In genomic region chr6:134945045-134945444, GRCh38 we compare ENCODE assay signal across 39 cellular contexts. TPM values are rescaled to one million over a fixed set of nuclear protein-coding genes. Genes with fewer than 3 reads are reported as not detected.
"Had no signal": no experiment of that assay in that cellular context is flagged by ENCODE, and none has a peak within 500 bp of the region (broad histone marks: within the 10 kb centered on the region; RNA-seq: fewer than 3 reads in every experiment).

No MANE protein-coding gene starts in this region.

- H3K27ac Mint-ChIP-seq: activated naive CD4-positive, alpha-beta T cell treated with anti-CD3 and anti-CD28 coated beads for 36 hours; activated naive CD4-positive, alpha-beta T cell treated with anti-CD3 and anti-CD28 coated beads, Interleukin-2, amount 10 ng/mL, durations not matched to agents 7 days and 5 days; activated naive CD4-positive, alpha-beta T cell treated with anti-CD3 and anti-CD28 coated beads, Interleukin-2, amount 50 U/mL, for 24 hours; activated naive CD8-positive, alpha-beta T cell; activated naive CD8-positive, alpha-beta T cell treated with anti-CD3 and anti-CD28 coated beads for 36 hours; activated naive CD8-positive, alpha-beta T cell treated with anti-CD3 and anti-CD28 coated beads, Interleukin-2, amount 10 ng/mL, durations not matched to agents 7 days and 5 days; activated naive CD8-positive, alpha-beta T cell treated with anti-CD3 and anti-CD28 coated beads, Interleukin-2, amount 50 U/mL, for 24 hours; activated T-cell treated with anti-CD3 and anti-CD28 coated beads, Interleukin-2, amount 50 U/mL, for 24 hours; activated T-cell treated with anti-CD3 and anti-CD28 coated beads, Interleukin-2, amount 50 U/mL, for 72 hours; activated T-helper 1 cell treated with anti-CD3 and anti-CD28 coated beads, Interleukin-12 subunit alpha, Interleukin-12 subunit beta, Interleukin-2, Interleukin-4 antibody, amounts not matched to agents 30 ng/mL and 10 ng/mL and 1 ng/mL, durations not matched to agents 14 hours and 24 hours and 36 hours; activated T-helper 17 cell treated with anti-CD3 and anti-CD28 coated beads, Interleukin-2, amount 50 U/mL, for 72 hours; activated T-helper 2 cell treated with anti-CD3 and anti-CD28 coated beads, Interferon-gamma antibody, Interleukin-2, Interleukin-4, amounts not matched to agents 10 μg/mL and 5 μg/mL and 100 μg/mL, durations not matched to agents 14 hours and 24 hours and 36 hours; brain had no signal

- H3K27me3 ChIP-seq: adrenal gland, ascending aorta, body of pancreas, brain microvascular endothelial cell, breast epithelium, cardiac muscle cell had no signal

- H3K9me3 Mint-ChIP-seq: activated naive CD4-positive, alpha-beta T cell treated with anti-CD3 and anti-CD28 coated beads for 36 hours; activated naive CD4-positive, alpha-beta T cell treated with anti-CD3 and anti-CD28 coated beads, Interleukin-2, amount 10 ng/mL, durations not matched to agents 7 days and 5 days; activated naive CD4-positive, alpha-beta T cell treated with anti-CD3 and anti-CD28 coated beads, Interleukin-2, amount 50 U/mL, for 24 hours; activated naive CD4-positive, alpha-beta T cell treated with anti-CD3 and anti-CD28 coated beads, Interleukin-2, amount 50 U/mL, for 72 hours; activated naive CD8-positive, alpha-beta T cell treated with anti-CD3 and anti-CD28 coated beads for 36 hours; activated naive CD8-positive, alpha-beta T cell treated with anti-CD3 and anti-CD28 coated beads, Interleukin-2, amount 10 ng/mL, durations not matched to agents 7 days and 5 days; activated naive CD8-positive, alpha-beta T cell treated with anti-CD3 and anti-CD28 coated beads, Interleukin-2, amount 50 U/mL, for 24 hours; activated T-cell treated with anti-CD3 and anti-CD28 coated beads, Interleukin-2, amount 50 U/mL, for 24 hours; activated T-cell treated with anti-CD3 and anti-CD28 coated beads, Interleukin-2, amount 50 U/mL, for 4 hours; activated T-cell treated with anti-CD3 and anti-CD28 coated beads, Interleukin-2, amount 50 U/mL, for 72 hours; activated T-helper 1 cell treated with anti-CD3 and anti-CD28 coated beads, Interleukin-12 subunit alpha, Interleukin-12 subunit beta, Interleukin-2, Interleukin-4 antibody, amounts not matched to agents 30 ng/mL and 10 ng/mL and 1 ng/mL, durations not matched to agents 14 hours and 24 hours and 36 hours; activated T-helper 17 cell treated with anti-CD3 and anti-CD28 coated beads, Interleukin-2, amount 50 U/mL, for 72 hours; activated T-helper 2 cell treated with anti-CD3 and anti-CD28 coated beads, Interferon-gamma antibody, Interleukin-2, Interleukin-4, amounts not matched to agents 10 μg/mL and 5 μg/mL and 100 μg/mL, durations not matched to agents 14 hours and 24 hours and 36 hours; brain; central memory CD8-positive, alpha-beta T cell had no signal

- ATAC-seq: activated naive CD4-positive, alpha-beta T cell treated with anti-CD3 and anti-CD28 coated beads, Interleukin-2, amount 50 U/mL, for 72 hours; activated naive CD8-positive, alpha-beta T cell treated with anti-CD3 and anti-CD28 coated beads, Interleukin-2, amount 50 U/mL, for 24 hours; activated T-cell treated with anti-CD3 and anti-CD28 coated beads, Interleukin-2, amount 50 U/mL, for 4 hours; activated T-cell treated with anti-CD3 and anti-CD28 coated beads, Interleukin-2, amount 50 U/mL, for 72 hours; activated T-helper 17 cell treated with anti-CD3 and anti-CD28 coated beads, Interleukin-2, amount 50 U/mL, for 72 hours; body of pancreas had no signal

- H3K4me3 ChIP-seq: adrenal gland, ascending aorta, body of pancreas, breast epithelium, cardiac muscle cell had no signal

- H3K36me3 Mint-ChIP-seq: activated naive CD4-positive, alpha-beta T cell treated with anti-CD3 and anti-CD28 coated beads, Interleukin-2, amount 10 ng/mL, durations not matched to agents 7 days and 5 days; activated naive CD4-positive, alpha-beta T cell treated with anti-CD3 and anti-CD28 coated beads, Interleukin-2, amount 50 U/mL, for 24 hours; activated naive CD4-positive, alpha-beta T cell treated with anti-CD3 and anti-CD28 coated beads, Interleukin-2, amount 50 U/mL, for 72 hours; activated naive CD8-positive, alpha-beta T cell treated with anti-CD3 and anti-CD28 coated beads for 36 hours; activated naive CD8-positive, alpha-beta T cell treated with anti-CD3 and anti-CD28 coated beads, Interleukin-2, amount 10 ng/mL, durations not matched to agents 7 days and 5 days; brain had no signal

- H3K4me3 Mint-ChIP-seq: activated naive CD4-positive, alpha-beta T cell treated with anti-CD3 and anti-CD28 coated beads for 36 hours; activated naive CD4-positive, alpha-beta T cell treated with anti-CD3 and anti-CD28 coated beads, Interleukin-2, amount 10 ng/mL, durations not matched to agents 7 days and 5 days; activated naive CD4-positive, alpha-beta T cell treated with anti-CD3 and anti-CD28 coated beads, Interleukin-2, amount 50 U/mL, for 24 hours; activated naive CD8-positive, alpha-beta T cell; activated naive CD8-positive, alpha-beta T cell treated with anti-CD3 and anti-CD28 coated beads for 36 hours; activated naive CD8-positive, alpha-beta T cell treated with anti-CD3 and anti-CD28 coated beads, Interleukin-2, amount 10 ng/mL, durations not matched to agents 7 days and 5 days; activated naive CD8-positive, alpha-beta T cell treated with anti-CD3 and anti-CD28 coated beads, Interleukin-2, amount 50 U/mL, for 24 hours; activated T-cell treated with anti-CD3 and anti-CD28 coated beads, Interleukin-2, amount 50 U/mL, for 24 hours; activated T-cell treated with anti-CD3 and anti-CD28 coated beads, Interleukin-2, amount 50 U/mL, for 4 hours; activated T-cell treated with anti-CD3 and anti-CD28 coated beads, Interleukin-2, amount 50 U/mL, for 72 hours; activated T-helper 1 cell treated with anti-CD3 and anti-CD28 coated beads, Interleukin-12 subunit alpha, Interleukin-12 subunit beta, Interleukin-2, Interleukin-4 antibody, amounts not matched to agents 30 ng/mL and 10 ng/mL and 1 ng/mL, durations not matched to agents 14 hours and 24 hours and 36 hours; activated T-helper 17 cell treated with anti-CD3 and anti-CD28 coated beads, Interleukin-2, amount 50 U/mL, for 72 hours; brain; central memory CD8-positive, alpha-beta T cell had no signal

- FAIRE-seq: astrocyte, bronchial epithelial cell had no signal

- H3K36me3 ChIP-seq: adrenal gland, ascending aorta, brain microvascular endothelial cell, breast epithelium, cardiac muscle cell had no signal

- H3K27me3 Mint-ChIP-seq: activated naive CD4-positive, alpha-beta T cell treated with anti-CD3 and anti-CD28 coated beads, Interleukin-2, amount 10 ng/mL, durations not matched to agents 7 days and 5 days; activated naive CD4-positive, alpha-beta T cell treated with anti-CD3 and anti-CD28 coated beads, Interleukin-2, amount 50 U/mL, for 24 hours; activated naive CD8-positive, alpha-beta T cell; activated naive CD8-positive, alpha-beta T cell treated with anti-CD3 and anti-CD28 coated beads for 36 hours; activated naive CD8-positive, alpha-beta T cell treated with anti-CD3 and anti-CD28 coated beads, Interleukin-2, amount 10 ng/mL, durations not matched to agents 7 days and 5 days; activated naive CD8-positive, alpha-beta T cell treated with anti-CD3 and anti-CD28 coated beads, Interleukin-2, amount 50 U/mL, for 24 hours; activated T-cell treated with anti-CD3 and anti-CD28 coated beads, Interleukin-2, amount 50 U/mL, for 24 hours; activated T-helper 17 cell treated with anti-CD3 and anti-CD28 coated beads, Interleukin-2, amount 50 U/mL, for 72 hours; central memory CD8-positive, alpha-beta T cell had no signal

- H3K9me3 ChIP-seq: adrenal gland, ascending aorta, body of pancreas, breast epithelium had no signal

- DNase-seq: activated effector memory CD4-positive, alpha-beta T cell treated with anti-CD3 and anti-CD28 coated beads, Interleukin-2, amount 50 U/mL, for 16 hours; activated effector memory CD4-positive, alpha-beta T cell treated with Interleukin-2 at 50 U/mL for 16 hours; activated gamma-delta T cell; activated gamma-delta T cell treated with Interleukin-2 at 50 U/mL for 16 hours; activated naive CD4-positive, alpha-beta T cell; activated naive CD4-positive, alpha-beta T cell treated with anti-CD3 and anti-CD28 coated beads for 36 hours; activated naive CD4-positive, alpha-beta T cell treated with anti-CD3 and anti-CD28 coated beads, Interleukin-2, amount 10 ng/mL, durations not matched to agents 7 days and 5 days; activated naive CD4-positive, alpha-beta T cell treated with anti-CD3 and anti-CD28 coated beads, Interleukin-2, amount 50 U/mL, for 16 hours; activated naive CD4-positive, alpha-beta T cell treated with Interleukin-2 at 50 U/mL for 16 hours; activated naive CD8-positive, alpha-beta T cell treated with anti-CD3 and anti-CD28 coated beads for 36 hours; activated naive CD8-positive, alpha-beta T cell treated with anti-CD3 and anti-CD28 coated beads, Interleukin-2, amount 10 ng/mL, durations not matched to agents 7 days and 5 days; activated naive CD8-positive, alpha-beta T cell treated with anti-CD3 and anti-CD28 coated beads, Interleukin-2, amount 50 U/mL, for 24 hours; activated T-cell treated with anti-CD3 and anti-CD28 coated beads, Interleukin-2, amount 50 U/mL, for 24 hours; activated T-cell treated with anti-CD3 and anti-CD28 coated beads, Interleukin-2, amount 50 U/mL, for 4 hours; activated T-cell treated with anti-CD3 and anti-CD28 coated beads, Interleukin-2, amount 50 U/mL, for 48 hours; activated T-cell treated with anti-CD3 and anti-CD28 coated beads, Interleukin-2, amount 50 U/mL, for 72 hours; adrenal gland; amniotic stem cell; amygdala; anterior cingulate cortex; aorta; body of pancreas; brain microvascular endothelial cell; caudate nucleus; central memory CD4-positive, alpha-beta T cell; cerebellar nuclear complex had no signal

- H3K27ac ChIP-seq: adrenal gland, ascending aorta, body of pancreas, brain microvascular endothelial cell, breast epithelium, cardiac muscle cell had no signal

- H3K4me1 ChIP-seq: adrenal gland, ascending aorta, body of pancreas, breast epithelium had no signal

- H3K4me1 Mint-ChIP-seq: activated naive CD4-positive, alpha-beta T cell treated with anti-CD3 and anti-CD28 coated beads, Interleukin-2, amount 10 ng/mL, durations not matched to agents 7 days and 5 days; activated naive CD4-positive, alpha-beta T cell treated with anti-CD3 and anti-CD28 coated beads, Interleukin-2, amount 50 U/mL, for 24 hours; activated naive CD8-positive, alpha-beta T cell treated with anti-CD3 and anti-CD28 coated beads for 36 hours; activated naive CD8-positive, alpha-beta T cell treated with anti-CD3 and anti-CD28 coated beads, Interleukin-2, amount 10 ng/mL, durations not matched to agents 7 days and 5 days; activated naive CD8-positive, alpha-beta T cell treated with anti-CD3 and anti-CD28 coated beads, Interleukin-2, amount 50 U/mL, for 24 hours; activated T-helper 17 cell treated with anti-CD3 and anti-CD28 coated beads, Interleukin-2, amount 50 U/mL, for 72 hours; brain; central memory CD8-positive, alpha-beta T cell had no signal

RNA-seq across cellular contexts. Expression of gene ALDH8A1, which starts 4.9 kb away (rescaled TPM):
- total RNA-seq: ascending aorta had no signal
